In the genomic region with DNA sequence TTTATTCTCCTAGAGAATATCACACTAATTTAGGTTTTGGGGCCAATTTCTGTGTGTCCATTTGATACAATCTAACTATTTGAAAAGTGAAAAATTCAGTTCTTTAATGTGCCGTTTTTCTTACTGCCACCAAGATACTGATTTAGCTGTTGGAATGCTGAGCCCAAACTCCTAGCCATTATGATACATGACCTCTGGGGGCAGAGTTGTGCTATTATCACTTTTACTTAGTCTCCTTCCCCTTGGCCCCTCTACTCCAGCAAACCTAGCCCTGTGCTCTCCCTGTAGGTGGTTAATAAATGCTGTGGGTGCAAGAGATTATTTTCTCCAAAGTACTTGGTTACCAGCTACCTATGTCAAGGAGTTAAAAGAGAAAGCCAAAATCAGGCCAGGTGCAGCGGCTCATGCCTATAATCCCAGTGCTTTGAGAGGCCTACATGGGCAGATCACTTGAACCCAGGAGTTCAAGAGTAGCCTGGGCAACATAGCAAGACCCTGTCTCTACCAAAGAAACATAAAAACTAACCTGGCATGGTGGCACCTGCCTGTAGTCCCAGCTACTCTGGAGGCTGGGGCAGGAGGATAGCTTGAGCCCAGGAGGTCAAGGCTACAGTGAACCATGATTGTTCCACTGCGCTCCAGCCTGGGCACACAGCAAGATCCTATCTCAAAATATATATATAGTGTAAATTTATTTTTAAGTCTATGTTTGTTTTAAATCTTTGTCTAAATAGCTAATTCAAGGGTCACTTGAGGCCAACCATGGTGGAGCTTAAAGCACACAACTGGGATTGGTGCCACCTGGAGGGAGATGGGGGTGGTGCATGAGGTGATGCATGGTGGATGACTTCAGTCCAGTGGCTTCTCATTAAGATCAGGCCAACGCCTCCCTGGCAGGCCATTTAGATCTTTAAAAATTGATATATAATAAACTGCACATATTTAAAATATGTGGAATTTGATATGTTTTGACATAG, we compare ENCODE assay signal across 8 cellular contexts.
DNase-seq lines count a peak whose midpoint lies in the region; ATAC-seq and TF ChIP-seq lines count a peak whose summit lies in the region.

No MANE protein-coding gene starts in this region.

- H3K9me3 ChIP-seq in CD8-positive, alpha-beta memory T cell (ENCODE audit: low read length): no peaks in the 10 kb centered on the region
- no peaks in the 10 kb centered on the region for H3K9me3 ChIP-seq in HCT116 (ENCODE audit: control insufficient read depth in 1 of 2, insufficient read depth in 1 of 2, low read depth in 1 of 2, low read length in 2 of 2)

- no TSS peak for BruUV-seq in HCT116 (replicated peaks; lab: Mats Ljungman, UMichigan)

- no peaks in the 10 kb centered on the region for H3K36me3 Mint-ChIP-seq in CD8-positive, alpha-beta memory T cell
- H3K36me3 Mint-ChIP-seq in nephron progenitor cell (ENCODE audit: low read depth): peaks cover 6% of the 10 kb centered on the region

- CTCF ChIA-PET in CD8-positive, alpha-beta memory T cell (lab: Charles Lee): interaction anchor here (0.8 to 1.4 kb wide), 4 partner anchors 9 to 174 kb away, joined by 3 to 5 read pairs (median 4); no protein-coding TSS in a partner anchor
- CTCF ChIA-PET in HCT116 (lab: Charles Lee): interaction anchor here (0.6 to 2.0 kb wide), 13 partner anchors 9 to 836 kb away, joined by 3 to 11 read pairs (median 4); no protein-coding TSS in a partner anchor

- TF ChIP-seq CTCF in HCT116 (IDR thresholded peaks at IDR 0.05 in 2 of 3, conservative IDR thresholded peaks at IDR 0.05 in 1 of 3; ENCODE audit: borderline replicate concordance in 1 of 3, insufficient read depth in 1 of 3, low read depth in 2 of 3, low read length in 2 of 3) (peak; percentile 46 to 80 (median 54); a peak in 5 of 6 replicates), nephron progenitor cell (IDR thresholded peaks at IDR 0.05) (no peak)

- H3K9ac ChIP-seq in HCT116 (ENCODE audit: low read length): no peak overlapping the region

- H3K4me2 ChIP-seq in HCT116 (ENCODE audit: low read length): no peak overlapping the region

- no peaks in the 10 kb centered on the region for H3K9me2 ChIP-seq in HCT116 (ENCODE audit: insufficient read depth)

- H3K4me3 ChIP-seq in CD8-positive, alpha-beta memory T cell (ENCODE audit: low read length): no peak overlapping the region
- H3K4me3 ChIP-seq in HCT116 (replicated peaks in 1 of 2; ENCODE audit: low read depth in 1 of 2, low read length in 2 of 2): no peak overlapping the region

- no peaks in the 10 kb centered on the region for H4K20me1 ChIP-seq in HCT116 (ENCODE audit: insufficient read depth)

- TF ChIP-seq RAD21 in HCT116 (IDR thresholded peaks at IDR 0.05; ENCODE audit: low read depth): peak; percentile 40

- peaks cover 1 to 7% of the 10 kb centered on the region in 2 donors for H3K27me3 Mint-ChIP-seq in CD8-positive, alpha-beta memory T cell
- no peaks in the 10 kb centered on the region for H3K27me3 Mint-ChIP-seq in nephron progenitor cell (ENCODE audit: low read depth, poor library complexity)

- ATAC-seq in HCT116 (peak; percentile 94), SK-N-SH treated with all-trans-retinoic acid at 6 μM for 48 hours (peak; percentile 70), GM18517 (IDR thresholded peaks at IDR 0.05; ENCODE audit: unreplicated experiment) (no peak), HG02759 (IDR thresholded peaks at IDR 0.05; ENCODE audit: unreplicated experiment) (no peak)

- TF ChIP-seq POLR2A in HCT116 (IDR thresholded peaks at IDR 0.05; ENCODE audit: borderline replicate concordance, extremely low read depth, insufficient read depth, insufficient read length): no peak

- no peaks in the 10 kb centered on the region for H3K79me2 ChIP-seq in HCT116 (ENCODE audit: insufficient read depth, low read length)

- no peaks in the 10 kb centered on the region for H3K9me3 Mint-ChIP-seq in CD8-positive, alpha-beta memory T cell
- peaks cover 11% of the 10 kb centered on the region for H3K9me3 Mint-ChIP-seq in nephron progenitor cell

- RAD21 ChIA-PET in HCT116 (lab: Charles Lee; ENCODE audit: low non-redundant PET in 1 of 2, low total read pairs in 2 of 2, uncharacterized antibody in 2 of 2, unreplicated experiment in 2 of 2): no interaction called here

- H3K4me1 ChIP-seq in CD8-positive, alpha-beta memory T cell (ENCODE audit: insufficient read depth, low read length): no peaks in the 10 kb centered on the region
- H3K4me1 ChIP-seq in HCT116 (ENCODE audit: control insufficient read depth in 1 of 2, insufficient read depth in 2 of 2, low read length in 2 of 2): no peaks in the 10 kb centered on the region

- no peaks in the 10 kb centered on the region for H3K27me3 ChIP-seq in CD8-positive, alpha-beta memory T cell (ENCODE audit: insufficient read depth, low read length, poor library complexity, severe bottlenecking)
- no peaks in the 10 kb centered on the region for H3K27me3 ChIP-seq in HCT116 (ENCODE audit: insufficient read depth, low read length)

- intact Hi-C loops in HCT116 (cut with micrococcal nuclease): loop anchor here (2.0 to 5.0 kb wide), 2 partner anchors 163 to 237 kb away; no protein-coding TSS in a partner anchor

- no peaks in the 10 kb centered on the region for H3K36me3 ChIP-seq in CD8-positive, alpha-beta memory T cell (ENCODE audit: insufficient read depth, low read length)
- no peaks in the 10 kb centered on the region for H3K36me3 ChIP-seq in HCT116 (ENCODE audit: control insufficient read depth in 1 of 2, insufficient read depth in 2 of 2, low read length in 2 of 2)

- no peak overlapping the region for H2AFZ ChIP-seq in HCT116 (ENCODE audit: low read depth, low read length, poor library complexity, severe bottlenecking)

- DNase-seq in CD8-positive, alpha-beta memory T cell: peak; percentile 2 to 49 (median 10)
- peak; percentile 34 for DNase-seq in HCT116 (ENCODE audit: low read depth, low spot score)
- DNase-seq in dermis blood vessel endothelial cell: peak; percentile 58
- DNase-seq in nephron progenitor cell: peak; percentile 21
- no peak for DNase-seq in SK-N-DZ (ENCODE audit: low spot score)

- peaks cover 0 to under 1% (median under 1%) of the 10 kb centered on the region in 3 donors for H3K4me1 Mint-ChIP-seq in CD8-positive, alpha-beta memory T cell
- no peaks in the 10 kb centered on the region for H3K4me1 Mint-ChIP-seq in nephron progenitor cell

- no peak overlapping the region for H3K27ac ChIP-seq in CD8-positive, alpha-beta memory T cell (ENCODE audit: low read depth, low read length)
- no peak overlapping the region for H3K27ac ChIP-seq in HCT116 (ENCODE audit: low read depth, low read length)

- POLR2A ChIA-PET in CD8-positive, alpha-beta memory T cell (lab: Charles Lee): no interaction called here
- POLR2A ChIA-PET in HCT116 (lab: Charles Lee): no interaction called here

- H3K27ac Mint-ChIP-seq in CD8-positive, alpha-beta memory T cell: no peak overlapping the region
- no peak overlapping the region for H3K27ac Mint-ChIP-seq in nephron progenitor cell

- H3K4me3 Mint-ChIP-seq in CD8-positive, alpha-beta memory T cell: no peak overlapping the region
- H3K4me3 Mint-ChIP-seq in nephron progenitor cell: no peak overlapping the region

TF ChIP-seq in HCT116, 20 proteins besides CTCF, POLR2A, EP300 and RAD21:
- no peak for TF ChIP-seq JUND (IDR thresholded peaks at IDR 0.05)
- TF ChIP-seq TCF7L2 (IDR thresholded peaks at IDR 0.05; ENCODE audit: borderline replicate concordance, extremely low read depth, insufficient read depth, insufficient read length): no peak
- TF ChIP-seq ELF1 (IDR thresholded peaks at IDR 0.05; ENCODE audit: borderline replicate concordance, low read depth): no peak
- no peak for TF ChIP-seq EZH2 (IDR thresholded peaks at IDR 0.05)
- TF ChIP-seq CBX3 (IDR thresholded peaks at IDR 0.05; ENCODE audit: low read depth): no peak
- no peak for TF ChIP-seq ATF3 (IDR thresholded peaks at IDR 0.05)
- TF ChIP-seq ZNF274 (IDR thresholded peaks at IDR 0.05; ENCODE audit: low read depth, low read length): no peak
- no peak for TF ChIP-seq YY1 (IDR thresholded peaks at IDR 0.05; ENCODE audit: extremely low read depth, insufficient replicate concordance, low read depth, low read length)
- no peak for TF ChIP-seq CEBPB (IDR thresholded peaks at IDR 0.05; ENCODE audit: low read depth)

TF ChIP-seq in SK-N-SH treated with all-trans-retinoic acid at 6 μM for 48 hours, 23 proteins besides CTCF, POLR2A, EP300 and RAD21 (continues in another document):
- TF ChIP-seq POU6F1 (CRISPR knock-in tag; IDR thresholded peaks at IDR 0.05; ENCODE audit: borderline replicate concordance, low read depth) (no peak), SNAI2 (CRISPR knock-in tag; IDR thresholded peaks at IDR 0.05) (no peak), OSR1 (CRISPR knock-in tag; IDR thresholded peaks at IDR 0.05) (no peak), CREB5 (CRISPR knock-in tag; IDR thresholded peaks at IDR 0.05; ENCODE audit: low read depth) (no peak), ZFP30 (CRISPR knock-in tag; IDR thresholded peaks at IDR 0.05) (no peak)

Comparison
In these comparisons a context has a peak if more than half of its experiments do, and no peak if none do; other contexts are left out.
1. ATAC-seq: peak in HCT116 (single experiment) and SK-N-SH treated with all-trans-retinoic acid at 6 μM for 48 hours (single experiment); none in GM18517 (single experiment) and HG02759 (single experiment).